ENCODE assay signal across 12 cellular contexts in the genomic region with DNA sequence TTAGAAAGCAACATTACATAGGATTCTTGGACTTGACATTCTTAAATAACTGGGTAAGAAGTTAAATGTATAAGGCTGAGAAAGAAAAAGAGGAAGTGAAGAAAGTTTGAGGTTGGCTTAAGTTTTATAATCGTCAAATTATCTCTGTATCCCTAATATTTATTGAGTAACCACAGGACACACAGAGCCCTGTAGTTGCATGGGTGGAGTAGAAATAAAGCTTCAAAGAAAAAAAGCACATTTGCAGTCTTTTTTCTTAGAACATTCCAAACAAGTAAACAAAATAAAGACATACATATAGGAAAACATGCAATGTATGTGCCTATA.
DNase-seq lines count a peak whose midpoint lies in the region; ATAC-seq, FAIRE-seq and TF ChIP-seq lines count a peak whose summit lies in the region.
"Had no signal": no experiment of that assay in that cellular context is flagged by ENCODE, and none has a peak within 500 bp of the region (broad histone marks: within the 10 kb centered on the region; RNA-seq: fewer than 3 reads in every experiment).

No MANE protein-coding gene starts in this region.

- H3K9me1 ChIP-seq in K562 (ENCODE audit: control insufficient read depth, insufficient read depth, low read length), result no peaks in the 10 kb centered on the region

- no peak overlapping the region for H2AFZ ChIP-seq in K562 (ENCODE audit: low read depth, low read length)

- in situ Hi-C loops in K562 (cut with MboI), result no loop called here

- peak; percentile 49 for ATAC-seq in GM18873 (IDR thresholded peaks at IDR 0.05; ENCODE audit: low FRiP score, unreplicated experiment)
- peak; percentile 83 for ATAC-seq in GM21723 (IDR thresholded peaks at IDR 0.05; ENCODE audit: unreplicated experiment)
- ATAC-seq in HG03432 (IDR thresholded peaks at IDR 0.05; ENCODE audit: unreplicated experiment), result peak; percentile 83
- ATAC-seq in K562, result no peak
- ATAC-seq in HG02840 (IDR thresholded peaks at IDR 0.05; ENCODE audit: low FRiP score, unreplicated experiment), result no peak

- no peaks in the 10 kb centered on the region for H3K4me1 ChIP-seq in K562 (replicated peaks in 1 of 2; ENCODE audit: control insufficient read depth in 2 of 2, insufficient read depth in 2 of 2, low read length in 2 of 2)

- no peaks in the 10 kb centered on the region for H4K20me1 ChIP-seq in K562 (replicated peaks; ENCODE audit: control insufficient read depth, insufficient read depth, low read length)

- H3K36me3 ChIP-seq in K562 (ENCODE audit: control insufficient read depth, insufficient read depth, low read length), result no peaks in the 10 kb centered on the region

- no peak overlapping the region for H3K9ac ChIP-seq in K562 (ENCODE audit: insufficient read depth in 1 of 2, low read depth in 2 of 2, low read length in 2 of 2)

- no peak for TF ChIP-seq EP300 in K562 (IDR thresholded peaks at IDR 0.05; ENCODE audit: low read length)

- no TSS peak for BruUV-seq in K562 (replicated peaks; lab: Mats Ljungman, UMichigan)

- H3K79me2 ChIP-seq in K562 (ENCODE audit: control insufficient read depth, insufficient read depth, low read length), result no peaks in the 10 kb centered on the region

- CTCF ChIA-PET in K562 (lab: Yijun Ruan, JAX; ENCODE audit: low intra/inter-chr PET ratio), result no interaction called here

- intact Hi-C loops in K562 (cut with micrococcal nuclease), result no loop called here

- H3K27ac ChIP-seq in K562 (ENCODE audit: extremely low read depth, low read depth, low read length), result no peak overlapping the region

- FAIRE-seq in K562 (lab: Jason Lieb, UNC), result no peak

- H3K9me3 ChIP-seq in K562 (replicated peaks; ENCODE audit: control insufficient read depth, insufficient read depth, low read depth, low read length), result no peaks in the 10 kb centered on the region

- 0% methylated on average over 1 of the region's 1 CpG for WGBS in K562 (ENCODE audit: insufficient coverage, low coverage, missing lambda C conversion rate)

- no peak for TF ChIP-seq CTCF in K562 (IDR thresholded peaks at IDR 0.05 in 2 of 3, conservative IDR thresholded peaks at IDR 0.05 in 1 of 3; ENCODE audit: insufficient read depth in 2 of 3, low read depth in 1 of 3, low read length in 3 of 3)

- TF ChIP-seq POLR2A in K562 (conservative IDR thresholded peaks at IDR 0.05), result no peak

- no peak overlapping the region for H3K4me2 ChIP-seq in K562 (ENCODE audit: insufficient read depth, low read length)

- POLR2A ChIA-PET in K562 (lab: Yijun Ruan, JAX), result no interaction called here

- no peak for DNase-seq in K562 (ENCODE audit: extremely low read depth in 1 of 4, low spot score in 3 of 4)
- no peak for DNase-seq in ureter (ENCODE audit: low spot score)
- DNase-seq in C1 segment of cervical spinal cord (lab: John Stamatoyannopoulos, UW), result no peak
- DNase-seq in D341Med (ENCODE audit: low spot score), result no peak
- DNase-seq: activated CD4-positive, alpha-beta T cell treated with anti-CD3 and anti-CD28 coated beads for 1 hour; activated naive CD4-positive, alpha-beta T cell treated with anti-CD3 and anti-CD28 coated beads, Interleukin-2, amount 50 U/mL, for 16 hours; DMS79; GOT3 had no signal

- H3K27me3 ChIP-seq in K562 (ENCODE audit: control insufficient read depth in 2 of 2, insufficient read depth in 2 of 2, low read length in 2 of 2), result no peaks in the 10 kb centered on the region

- no peak for TF ChIP-seq RAD21 in K562 (CRISPR knock-in tag; conservative IDR thresholded peaks at IDR 0.05 in 1 of 2, IDR thresholded peaks at IDR 0.05 in 1 of 2)

- H3K4me3 ChIP-seq in K562, result no peak overlapping the region

TF ChIP-seq in K562, 482 proteins besides CTCF, POLR2A, EP300 and RAD21:
- TF ChIP-seq TGIF2 (CRISPR knock-in tag; IDR thresholded peaks at IDR 0.05) (no peak), SPI1 (IDR thresholded peaks at IDR 0.05; ENCODE audit: borderline replicate concordance, low read depth, low read length) (peak; percentile 72)

Comparison
In these comparisons a context has a peak if more than half of its experiments do, and no peak if none do; other contexts are left out.
1. ATAC-seq: peak in GM18873 (single experiment), GM21723 (single experiment) and HG03432 (single experiment); none in K562 (single experiment) and HG02840 (single experiment).